In genomic region chr12:32617549-32617948, GRCh38 we compare ENCODE assay signal across 15 cellular contexts.
DNase-seq lines count a peak whose midpoint lies in the region; ATAC-seq, FAIRE-seq and TF ChIP-seq lines count a peak whose summit lies in the region.
"Had no signal": no experiment of that assay in that cellular context is flagged by ENCODE, and none has a peak within 500 bp of the region (broad histone marks: within the 10 kb centered on the region; RNA-seq: fewer than 3 reads in every experiment).

No MANE protein-coding gene starts in this region.

- H3K36me3 Mint-ChIP-seq in stimulated activated naive B cell treated with anti-CD40 and anti-IgM and Interleukin-4, amounts not matched to agents 10 μg/mL and 1 μg/mL and 100 μg/mL, for 72 hours, result no peaks in the 10 kb centered on the region
- H3K36me3 Mint-ChIP-seq: CD4-positive, CD25-positive, alpha-beta regulatory T cell had no signal

- DNase-seq in GM13976 (ENCODE audit: low spot score) (peak; percentile 10), GM12878 (ENCODE audit: low read depth, low spot score) (no peak), OCI-M2 (lab: John Stamatoyannopoulos, UW; ENCODE audit: unreplicated experiment) (no peak), NCI-H524 (lab: John Stamatoyannopoulos, UW) (no peak), medulla oblongata (ENCODE audit: extremely low spot score) (no peak)
- no peak for DNase-seq in stimulated activated naive B cell treated with anti-CD40 and anti-IgM and Interleukin-4, amounts not matched to agents 10 μg/mL and 1 μg/mL and 100 μg/mL, for 72 hours
- DNase-seq: ACHN; CD4-positive, CD25-positive, alpha-beta regulatory T cell; GM23248; KG1 had no signal

- no peak for TF ChIP-seq POLR2A in GM12878 (IDR thresholded peaks at IDR 0.05; ENCODE audit: low read depth, low read length)

- intact Hi-C loops in GM12878 (cut with micrococcal nuclease; ENCODE audit: unreplicated experiment), result no loop called here

- no peaks in the 10 kb centered on the region for H3K79me2 ChIP-seq in GM12878 (ENCODE audit: control insufficient read depth, insufficient read depth, low read length)

- H3K4me1 ChIP-seq in GM12878 (ENCODE audit: control insufficient read depth, insufficient read depth, low read length), result no peaks in the 10 kb centered on the region
- H3K4me1 ChIP-seq: BLaER1 treated with 17β-estradiol and CSF1 and Interleukin-3, amounts not matched to agents 10 nM and 100 nM had no signal

- no peaks in the 10 kb centered on the region for H4K20me1 ChIP-seq in GM12878 (ENCODE audit: control insufficient read depth, insufficient read depth)
- H4K20me1 ChIP-seq: BLaER1 treated with 17β-estradiol and CSF1 and Interleukin-3, amounts not matched to agents 10 nM and 100 nM had no signal

- POLR2A ChIA-PET in GM12878 (lab: Charles Lee), result no interaction called here

- H3K4me1 Mint-ChIP-seq in stimulated activated naive B cell treated with anti-CD40 and anti-IgM and Interleukin-4, amounts not matched to agents 10 μg/mL and 1 μg/mL and 100 μg/mL, for 72 hours, result peaks cover 6 to 17% of the 10 kb centered on the region in 2 donors
- H3K4me1 Mint-ChIP-seq: CD4-positive, CD25-positive, alpha-beta regulatory T cell; IgD-negative memory B cell had no signal

- H3K9ac ChIP-seq in GM12878 (ENCODE audit: control insufficient read depth, insufficient read depth, low read length), result no peak overlapping the region
- H3K9ac ChIP-seq: BLaER1 treated with 17β-estradiol and CSF1 and Interleukin-3, amounts not matched to agents 10 nM and 100 nM; GM23248 had no signal

- FAIRE-seq in GM12878 (lab: Jason Lieb, UNC), result no peak
- FAIRE-seq: H54 had no signal

- no peak for TF ChIP-seq RAD21 in GM12878 (IDR thresholded peaks at IDR 0.05; ENCODE audit: insufficient read depth, low read depth, low read length)

- no peak for TF ChIP-seq EP300 in GM12878 (IDR thresholded peaks at IDR 0.05; ENCODE audit: borderline replicate concordance in 1 of 2, control insufficient read depth in 1 of 2, low read depth in 2 of 2, low read length in 2 of 2)

- SMC1A ChIA-PET in GM12878 (lab: Charles Lee; ENCODE audit: uncharacterized antibody, unreplicated experiment), result interaction anchor here (1.2 to 2.7 kb wide), 2 partner anchors 12 to 28 kb away, joined by 4 to 10 read pairs; no protein-coding TSS in a partner anchor

- no peaks in the 10 kb centered on the region for H3K36me3 ChIP-seq in GM12878 (ENCODE audit: control insufficient read depth in 2 of 2, insufficient read depth in 2 of 2, low read length in 1 of 2)

- H3K4me3 ChIP-seq in GM12878, result no peak overlapping the region
- H3K4me3 ChIP-seq: BLaER1 treated with 17β-estradiol and CSF1 and Interleukin-3, amounts not matched to agents 10 nM and 100 nM; GM23248 had no signal

- no peak overlapping the region for H3K4me3 Mint-ChIP-seq in stimulated activated naive B cell treated with anti-CD40 and anti-IgM and Interleukin-4, amounts not matched to agents 10 μg/mL and 1 μg/mL and 100 μg/mL, for 72 hours
- H3K4me3 Mint-ChIP-seq: CD4-positive, CD25-positive, alpha-beta regulatory T cell; IgD-negative memory B cell had no signal

- no TSS peak for BruUV-seq in GM12878 (replicated peaks; lab: Mats Ljungman, UMichigan)

- in situ Hi-C loops in GM13976 (cut with MboI; ENCODE audit: low sequenced_read_pairs, unreplicated experiment) (no loop called here), GM12878 (cut with MboI) (no loop called here)

- CTCF ChIA-PET in GM12878 (lab: Yijun Ruan, JAX), result interaction anchor here (0.5 to 1.3 kb wide), 3 partner anchors 8 to 87 kb away, joined by 3 read pairs; no protein-coding TSS in a partner anchor

- WGBS in GM12878 (ENCODE audit: insufficient coverage, insufficient replicate concordance, low lambda C conversion rate, missing lambda C conversion rate), result 53% methylated on average over 4 of the region's 4 CpGs

- TF ChIP-seq CTCF in GM13976 (IDR thresholded peaks at IDR 0.05; ENCODE audit: borderline replicate concordance, control extremely low read depth, extremely low read depth, insufficient read depth, missing control alignments) (no peak), GM12878 (IDR thresholded peaks at IDR 0.05 in 2 of 3, conservative IDR thresholded peaks at IDR 0.05 in 1 of 3; ENCODE audit: control insufficient read depth in 2 of 3, extremely low read depth in 1 of 3, insufficient read depth in 1 of 3, low read depth in 3 of 3, low read length in 3 of 3) (no peak)

- H3K27me3 Mint-ChIP-seq in stimulated activated naive B cell treated with anti-CD40 and anti-IgM and Interleukin-4, amounts not matched to agents 10 μg/mL and 1 μg/mL and 100 μg/mL, for 72 hours, result no peaks in the 10 kb centered on the region
- H3K27me3 Mint-ChIP-seq: IgD-negative memory B cell had no signal

- H3K27ac Mint-ChIP-seq in stimulated activated naive B cell treated with anti-CD40 and anti-IgM and Interleukin-4, amounts not matched to agents 10 μg/mL and 1 μg/mL and 100 μg/mL, for 72 hours, result no peak overlapping the region
- H3K27ac Mint-ChIP-seq: CD4-positive, CD25-positive, alpha-beta regulatory T cell; IgD-negative memory B cell had no signal

- peak; percentile 75 for ATAC-seq in HG02610 (IDR thresholded peaks at IDR 0.05; ENCODE audit: unreplicated experiment)
- peak; percentile 70 for ATAC-seq in GM12878
- ATAC-seq in stimulated activated naive B cell treated with anti-CD40 and anti-IgM and Interleukin-4, amounts not matched to agents 10 μg/mL and 1 μg/mL and 100 μg/mL, for 72 hours (replicated peaks), result peak; percentile 58 to 78
- ATAC-seq: HCT116 had no signal

- H3K27me3 ChIP-seq in GM12878 (replicated peaks in 1 of 2; ENCODE audit: control insufficient read depth in 2 of 2, insufficient read depth in 2 of 2, low read length in 1 of 2), result no peaks in the 10 kb centered on the region
- H3K27me3 ChIP-seq: BLaER1 treated with 17β-estradiol and CSF1 and Interleukin-3, amounts not matched to agents 10 nM and 100 nM had no signal

- H3K27ac ChIP-seq in GM12878 (ENCODE audit: control insufficient read depth, insufficient read depth), result no peak overlapping the region
- H3K27ac ChIP-seq: BLaER1 treated with 17β-estradiol and CSF1 and Interleukin-3, amounts not matched to agents 10 nM and 100 nM; GM23248 had no signal

- no peaks in the 10 kb centered on the region for H3K9me3 ChIP-seq in GM12878 (replicated peaks; ENCODE audit: control insufficient read depth, insufficient read depth, low read length)
- H3K9me3 ChIP-seq: BLaER1 treated with 17β-estradiol and CSF1 and Interleukin-3, amounts not matched to agents 10 nM and 100 nM had no signal

- no peaks in the 10 kb centered on the region for H3K9me3 Mint-ChIP-seq in stimulated activated naive B cell treated with anti-CD40 and anti-IgM and Interleukin-4, amounts not matched to agents 10 μg/mL and 1 μg/mL and 100 μg/mL, for 72 hours
- H3K9me3 Mint-ChIP-seq: CD4-positive, CD25-positive, alpha-beta regulatory T cell; IgD-negative memory B cell had no signal

- no peak overlapping the region for H2AFZ ChIP-seq in GM12878 (ENCODE audit: control insufficient read depth, low read depth, low read length)
- H2AFZ ChIP-seq: GM23248 had no signal

- RAD21 ChIA-PET in GM12878 (lab: Charles Lee; ENCODE audit: unreplicated experiment), result interaction anchor here (1.0 to 1.2 kb wide), 3 partner anchors 8 to 57 kb away, joined by 3 read pairs; no protein-coding TSS in a partner anchor

- H3K4me2 ChIP-seq in GM12878 (ENCODE audit: control insufficient read depth, insufficient read depth), result no peak overlapping the region
- H3K4me2 ChIP-seq: BLaER1 treated with 17β-estradiol and CSF1 and Interleukin-3, amounts not matched to agents 10 nM and 100 nM had no signal

TF ChIP-seq in GM12878, 131 proteins besides CTCF, POLR2A, EP300 and RAD21:
- TF ChIP-seq PRDM15 (CRISPR knock-in tag; IDR thresholded peaks at IDR 0.05), result no peak
- TF ChIP-seq IKZF2 (IDR thresholded peaks at IDR 0.05), result peak in 1 of 2 experiments; percentile 31; a peak in 2 of 4 replicates
- peak; percentile 61 for TF ChIP-seq ATF7 (IDR thresholded peaks at IDR 0.05; ENCODE audit: low read depth)
- peak; percentile 38; the same call in 1 of the 2 replicates for TF ChIP-seq MTA2 (IDR thresholded peaks at IDR 0.05; ENCODE audit: low read depth)
- no peak for TF ChIP-seq MYB (IDR thresholded peaks at IDR 0.05; ENCODE audit: borderline replicate concordance, low read depth, low read length)
